In the genomic region with DNA sequence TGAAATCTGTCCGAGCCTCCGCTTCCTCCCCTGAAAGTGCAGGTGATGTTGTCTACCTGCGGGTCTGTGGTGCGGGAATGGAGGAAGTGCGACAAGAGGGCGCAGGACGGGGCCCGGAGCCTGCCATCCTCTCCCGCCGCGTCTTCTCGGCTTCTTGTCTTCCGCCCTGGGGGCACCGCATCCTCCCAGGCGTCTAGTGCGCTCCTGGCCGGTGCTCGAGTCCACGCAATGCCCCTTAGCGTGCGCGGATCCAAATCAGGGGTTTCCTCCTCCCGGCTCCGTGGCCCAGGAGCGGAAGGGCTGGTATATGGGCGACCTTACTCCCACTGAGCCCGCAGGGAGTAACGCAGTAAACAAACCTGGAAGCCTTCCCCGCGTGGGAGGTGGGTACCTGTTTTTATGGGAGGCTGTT, we compare ENCODE assay signal across 8 cellular contexts. TPM values are rescaled to one million over a fixed set of nuclear protein-coding genes. Genes with fewer than 3 reads are reported as not detected.
A peak's percentile ranks its signal among the peaks of the same experiment; 100 is the strongest.
DNase-seq lines count a peak whose midpoint lies in the region; ATAC-seq and TF ChIP-seq lines count a peak whose summit lies in the region.

No MANE protein-coding gene starts in this region.

- no peaks in the 10 kb centered on the region for H3K36me3 ChIP-seq in lower lobe of right lung

- DNase-seq in central memory CD8-positive, alpha-beta T cell (ENCODE audit: low spot score in 2 of 2) = no peak
- DNase-seq in lower lobe of right lung = peak; percentile 64
- DNase-seq in stimulated activated CD8-positive, alpha-beta memory T cell treated with anti-CD3 and anti-CD28 coated beads, Interleukin-7, amount 100 ng/mL, for 24 hours (ENCODE audit: low read depth) = peak; percentile 13
- DNase-seq in NCI-H1694 treated with DMSO at 0.1 percent for 48 hours (lab: John Stamatoyannopoulos, UW) = no peak
- no peak for DNase-seq in NCI-H524 treated with DMSO at 0.1 percent for 48 hours (lab: John Stamatoyannopoulos, UW)

- H3K4me3 Mint-ChIP-seq in T-helper 1 cell treated with Interleukin-12 subunit alpha and Interleukin-12 subunit beta and Interleukin-4 antibody, amounts not matched to agents 30 μg/mL and 1 μg/mL, for 36 hours = peak overlapping the region; percentile 88
- peak overlapping the region; percentile 95 for H3K4me3 Mint-ChIP-seq in central memory CD8-positive, alpha-beta T cell

- peak overlapping the region; percentile 89 for H3K4me3 ChIP-seq in lower lobe of right lung

- peaks cover 17% of the 10 kb centered on the region for H3K4me1 ChIP-seq in lower lobe of right lung

- no peak for TF ChIP-seq CTCF in lower lobe of right lung (IDR thresholded peaks at IDR 0.05)

- peak overlapping the region; percentile 87 for H3K27ac Mint-ChIP-seq in T-helper 1 cell treated with Interleukin-12 subunit alpha and Interleukin-12 subunit beta and Interleukin-4 antibody, amounts not matched to agents 30 μg/mL and 1 μg/mL, for 36 hours
- H3K27ac Mint-ChIP-seq in central memory CD8-positive, alpha-beta T cell (ENCODE audit: low read depth) = peak overlapping the region; percentile 94

- H3K36me3 Mint-ChIP-seq in T-helper 1 cell treated with Interleukin-12 subunit alpha and Interleukin-12 subunit beta and Interleukin-4 antibody, amounts not matched to agents 30 μg/mL and 1 μg/mL, for 36 hours (ENCODE audit: low read depth) = peaks cover 7% of the 10 kb centered on the region
- H3K36me3 Mint-ChIP-seq in central memory CD8-positive, alpha-beta T cell (ENCODE audit: insufficient read depth) = peaks cover 37% of the 10 kb centered on the region

- peaks cover 33% of the 10 kb centered on the region for H3K4me1 Mint-ChIP-seq in T-helper 1 cell treated with Interleukin-12 subunit alpha and Interleukin-12 subunit beta and Interleukin-4 antibody, amounts not matched to agents 30 μg/mL and 1 μg/mL, for 36 hours (ENCODE audit: low read depth)
- H3K4me1 Mint-ChIP-seq in central memory CD8-positive, alpha-beta T cell = peaks cover 18% of the 10 kb centered on the region

- H3K27me3 ChIP-seq in lower lobe of right lung (ENCODE audit: low read depth) = no peaks in the 10 kb centered on the region

- intact Hi-C loops in lower lobe of right lung (cut with DNase I) = no loop called here

- ATAC-seq in GM18907 (IDR thresholded peaks at IDR 0.05; ENCODE audit: unreplicated experiment) (peak; percentile 18), HG03066 (IDR thresholded peaks at IDR 0.05; ENCODE audit: low read depth, unreplicated experiment) (peak; percentile 6), lower lobe of right lung (peak; percentile 46 to 55)
- ATAC-seq in central memory CD8-positive, alpha-beta T cell (replicated peaks; ENCODE audit: extremely low read depth, poor library complexity, severe bottlenecking) = peak; percentile 24

- H3K9me3 Mint-ChIP-seq in T-helper 1 cell treated with Interleukin-12 subunit alpha and Interleukin-12 subunit beta and Interleukin-4 antibody, amounts not matched to agents 30 μg/mL and 1 μg/mL, for 36 hours = no peaks in the 10 kb centered on the region
- H3K9me3 Mint-ChIP-seq in central memory CD8-positive, alpha-beta T cell = no peaks in the 10 kb centered on the region

- no peaks in the 10 kb centered on the region for H3K9me3 ChIP-seq in lower lobe of right lung

- H3K27ac ChIP-seq in lower lobe of right lung = peak overlapping the region; percentile 82

- no peaks in the 10 kb centered on the region for H3K27me3 Mint-ChIP-seq in T-helper 1 cell treated with Interleukin-12 subunit alpha and Interleukin-12 subunit beta and Interleukin-4 antibody, amounts not matched to agents 30 μg/mL and 1 μg/mL, for 36 hours (ENCODE audit: low read depth)
- no peaks in the 10 kb centered on the region for H3K27me3 Mint-ChIP-seq in central memory CD8-positive, alpha-beta T cell

RNA-seq across cellular contexts. Expression of a gene that starts 0.4 kb away (rescaled TPM):
- 37.5 TPM for total RNA-seq in lower lobe of right lung

RNA-seq across cellular contexts. Expression of a gene that starts 7.1 kb away (rescaled TPM):
- 31.5 TPM for total RNA-seq in lower lobe of right lung

Comparison
In these comparisons a context has a peak if more than half of its experiments do, and no peak if none do; other contexts are left out.
1. DNase-seq: peak in lower lobe of right lung (single experiment) and stimulated activated CD8-positive, alpha-beta memory T cell treated with anti-CD3 and anti-CD28 coated beads, Interleukin-7, amount 100 ng/mL, for 24 hours (single experiment); none in central memory CD8-positive, alpha-beta T cell (0 of 2), NCI-H1694 treated with DMSO at 0.1 percent for 48 hours (single experiment) and NCI-H524 treated with DMSO at 0.1 percent for 48 hours (single experiment).
2. Peak in every context shown above with its lines, with median percentiles within 50 percentile points of each other: ATAC-seq.